ENCODE assay signal across 8 cellular contexts in genomic region chr14:101781240-101782061, GRCh38. TPM values are rescaled to one million over a fixed set of nuclear protein-coding genes. Genes with fewer than 3 reads are reported as not detected.
A peak's percentile ranks its signal among the peaks of the same experiment; 100 is the strongest.
DNase-seq lines count a peak whose midpoint lies in the region; ATAC-seq and TF ChIP-seq lines count a peak whose summit lies in the region.

No MANE protein-coding gene starts in this region.

- peaks cover 54% of the 10 kb centered on the region for H3K27me3 Mint-ChIP-seq in WTC11 (ENCODE audit: low read depth)

- H3K4me3 ChIP-seq in GM12864 (ENCODE audit: low read depth, low read length) (peak overlapping the region; percentile 50), muscle layer of duodenum (ENCODE audit: low read depth in 1 of 2, low read length in 2 of 2) (peak overlapping the region; percentile 21 to 68), transverse colon (peak overlapping the region; percentile 46 to 68 (median 58))
- peak overlapping the region; percentile 73 for H3K4me3 ChIP-seq in effector memory CD4-positive, alpha-beta T cell (ENCODE audit: insufficient read depth, low read depth, low read length, poor library complexity, severe bottlenecking)

- intact Hi-C loops in transverse colon (cut with DNase I; ENCODE audit: low total_unique reads) = no loop called here

- CTCF ChIA-PET in WTC11 (lab: Charles Lee) = interaction anchor here (1.5 to 1.6 kb wide), 2 partner anchors 11 to 74 kb away, joined by 6 to 7 read pairs; no protein-coding TSS in a partner anchor

- POLR2A ChIA-PET in WTC11 (lab: Charles Lee) = interaction anchor here (1.2 kb wide), 1 partner anchor 28 kb away, joined by 4 read pairs; no protein-coding TSS in a partner anchor

- no peak for TF ChIP-seq POLR2A in transverse colon (IDR thresholded peaks at IDR 0.05)

- DNase-seq in GM12864 (ENCODE audit: low read depth) (no peak), WTC11 (ENCODE audit: low spot score) (no peak), transverse colon (no peak), NCI-H510A treated with DMSO at 0.1 percent for 48 hours (lab: John Stamatoyannopoulos, UW) (no peak), midbrain (lab: John Stamatoyannopoulos, UW) (no peak), NCI-H82 (lab: John Stamatoyannopoulos, UW) (no peak)
- no peak for DNase-seq in effector memory CD4-positive, alpha-beta T cell

- TF ChIP-seq EP300 in transverse colon (IDR thresholded peaks at IDR 0.05; ENCODE audit: low read depth) = no peak

- TF ChIP-seq CTCF in GM12864 (IDR thresholded peaks at IDR 0.05; ENCODE audit: low read depth, low read length, missing control alignments) (no peak), WTC11 (IDR thresholded peaks at IDR 0.05) (no peak), transverse colon (IDR thresholded peaks at IDR 0.05) (no peak)

- no peaks in the 10 kb centered on the region for H3K36me3 ChIP-seq in effector memory CD4-positive, alpha-beta T cell (ENCODE audit: control insufficient read depth, insufficient read depth, low read length)
- no peaks in the 10 kb centered on the region for H3K36me3 ChIP-seq in muscle layer of duodenum (ENCODE audit: control insufficient read depth in 1 of 2, insufficient read depth in 2 of 2, low read length in 2 of 2)
- H3K36me3 ChIP-seq in transverse colon = no peaks in the 10 kb centered on the region

- peaks cover 10% of the 10 kb centered on the region for H3K4me1 Mint-ChIP-seq in WTC11

- no peak overlapping the region for H3K27ac Mint-ChIP-seq in WTC11

- peak overlapping the region; percentile 65 for H3K4me3 Mint-ChIP-seq in WTC11

- H3K27ac ChIP-seq in effector memory CD4-positive, alpha-beta T cell (ENCODE audit: insufficient read depth, low read length, poor library complexity, severe bottlenecking) = peak overlapping the region; percentile 45
- H3K27ac ChIP-seq in muscle layer of duodenum (ENCODE audit: low read length) (no peak overlapping the region), transverse colon (peak overlapping the region in 3 of 4 donors; percentile 1 to 64 (median 49))

- H3K9me3 ChIP-seq in effector memory CD4-positive, alpha-beta T cell (ENCODE audit: control insufficient read depth, low read length) = no peaks in the 10 kb centered on the region
- H3K9me3 ChIP-seq in muscle layer of duodenum (ENCODE audit: control insufficient read depth in 1 of 2, low read length in 2 of 2) = no peaks in the 10 kb centered on the region
- H3K9me3 ChIP-seq in transverse colon = no peaks in the 10 kb centered on the region

- H3K9me3 Mint-ChIP-seq in WTC11 = no peaks in the 10 kb centered on the region

- no peaks in the 10 kb centered on the region for H3K36me3 Mint-ChIP-seq in WTC11

- no peaks in the 10 kb centered on the region for H3K27me3 ChIP-seq in effector memory CD4-positive, alpha-beta T cell (replicated peaks; ENCODE audit: control insufficient read depth, insufficient read depth, low read length, poor library complexity, severe bottlenecking)
- peaks cover 7% of the 10 kb centered on the region for H3K27me3 ChIP-seq in muscle layer of duodenum (ENCODE audit: low read depth, low read length)
- H3K27me3 ChIP-seq in transverse colon = no peaks in the 10 kb centered on the region

- peaks cover 6% of the 10 kb centered on the region for H3K4me1 ChIP-seq in effector memory CD4-positive, alpha-beta T cell (ENCODE audit: control insufficient read depth, insufficient read depth, low read length, poor library complexity, severe bottlenecking)
- H3K4me1 ChIP-seq in muscle layer of duodenum (ENCODE audit: control insufficient read depth in 1 of 2, insufficient read depth in 2 of 2, low read length in 2 of 2) (peaks cover 0 to 9% of the 10 kb centered on the region in 2 donors), transverse colon (peaks cover 0 to 17% (median 15%) of the 10 kb centered on the region in 4 donors)

- in situ Hi-C loops in transverse colon (cut with MboI; ENCODE audit: low pct_ligation_motif_present in 1 of 4, low pct_unique_long_range_greater_than_20kb in 1 of 4, low sequenced_read_pairs in 3 of 4) = no loop called here

- ATAC-seq in WTC11 = peak; percentile 21

- 2% methylated on average over 54 of the region's 67 CpGs; no CpG with 5 or more reads in 1 of the 2 donors for WGBS in transverse colon (ENCODE audit: low coverage in 1 of 2), 2 donors

TF ChIP-seq in WTC11, 78 proteins besides CTCF, POLR2A, EP300 and RAD21:
- TF ChIP-seq ZNF263 (CRISPR knock-in tag; IDR thresholded peaks at IDR 0.05; ENCODE audit: low read depth) (no peak), HMGXB4 (CRISPR knock-in tag; IDR thresholded peaks at IDR 0.05) (peak; percentile 30; the same call in 1 of the 2 replicates), ETV6 (CRISPR knock-in tag; IDR thresholded peaks at IDR 0.05) (no peak), ERG (CRISPR knock-in tag; IDR thresholded peaks at IDR 0.05) (no peak)
TF ChIP-seq in WTC11: peak in this region for 1.

RNA-seq across cellular contexts. Expression of gene PPP2R5C, which starts 19.9 kb away (rescaled TPM):
- total RNA-seq in WTC11 (2021) = 89.9 to 105 TPM (median 99.9 TPM) in 3 replicates
- 100 to 1,000 TPM in 2 of 4 donors, 10 to 100 TPM in 2; 66.2 to 211 (median 116) TPM for total RNA-seq in transverse colon
